ENCODE assay signal across 13 cellular contexts in the genomic region with DNA sequence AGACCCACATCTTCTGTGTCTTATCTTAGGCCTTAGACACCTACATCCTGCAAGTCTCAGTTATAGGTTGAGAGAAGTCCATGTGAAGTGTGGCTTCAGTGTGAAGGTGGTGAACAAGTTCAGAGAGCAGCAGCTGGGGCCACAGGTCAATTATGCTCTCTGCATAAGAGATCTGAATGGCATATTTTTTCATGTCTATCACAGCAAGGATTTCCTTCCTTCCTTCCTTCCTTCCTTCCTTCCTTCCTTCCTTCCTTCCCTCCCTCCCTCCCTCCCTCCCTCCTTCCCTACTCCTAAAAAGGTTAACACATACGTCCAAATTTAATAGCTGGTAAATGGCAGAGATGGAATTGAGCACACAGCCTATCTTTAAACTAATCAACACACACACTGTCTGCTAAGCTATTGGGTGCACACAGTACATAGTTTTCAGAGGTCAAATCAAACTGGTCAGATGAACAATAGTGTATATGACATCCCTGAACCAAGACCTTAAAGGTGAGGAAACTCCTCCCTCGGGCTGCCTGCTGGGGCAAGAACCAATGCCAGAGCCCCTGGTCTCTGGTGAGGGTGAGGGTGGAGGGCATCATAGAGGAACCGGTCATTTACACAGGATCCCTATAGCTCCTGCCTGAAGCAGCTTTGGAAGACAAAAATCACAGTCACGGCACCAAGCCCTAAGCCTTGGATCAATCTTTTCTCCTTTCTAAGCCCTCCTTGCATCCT.
A peak's percentile ranks its signal among the peaks of the same experiment; 100 is the strongest.
DNase-seq lines count a peak whose midpoint lies in the region; ATAC-seq, FAIRE-seq and TF ChIP-seq lines count a peak whose summit lies in the region.
"Had no signal": no experiment of that assay in that cellular context is flagged by ENCODE, and none has a peak within 500 bp of the region (broad histone marks: within the 10 kb centered on the region; RNA-seq: fewer than 3 reads in every experiment).

No MANE protein-coding gene starts in this region.

- no peak for DNase-seq in effector memory CD8-positive, alpha-beta T cell
- DNase-seq in GM12891 (ENCODE audit: insufficient read length, low spot score): no peak
- no peak for DNase-seq in NCI-H2029 (lab: John Stamatoyannopoulos, UW)
- no peak for DNase-seq in dermis blood vessel endothelial cell
- DNase-seq: SIG-M5 had no signal

- no peak overlapping the region for H3K4me3 Mint-ChIP-seq in effector memory CD8-positive, alpha-beta T cell
- H3K4me3 Mint-ChIP-seq: activated naive CD4-positive, alpha-beta T cell treated with anti-CD3 and anti-CD28 coated beads, Interleukin-2, amount 10 ng/mL, durations not matched to agents 7 days and 5 days; CD14-positive monocyte; memory B cell had no signal

- FAIRE-seq in GM12891 (lab: Jason Lieb, UNC): no peak
- FAIRE-seq: endometrium had no signal

- no peak overlapping the region for H3K27ac Mint-ChIP-seq in effector memory CD8-positive, alpha-beta T cell
- H3K27ac Mint-ChIP-seq: memory B cell had no signal

- TF ChIP-seq POLR2A in GM12891 (IDR thresholded peaks at IDR 0.05; ENCODE audit: low read depth, low read length): no peak

- ATAC-seq in GM18870 (IDR thresholded peaks at IDR 0.05; ENCODE audit: unreplicated experiment): peak; percentile 39
- ATAC-seq in GM19463 (IDR thresholded peaks at IDR 0.05; ENCODE audit: unreplicated experiment): peak; percentile 21
- ATAC-seq in HG02973 (IDR thresholded peaks at IDR 0.05; ENCODE audit: unreplicated experiment): peak; percentile 22
- ATAC-seq in effector memory CD8-positive, alpha-beta T cell (replicated peaks): peak; percentile 16
- ATAC-seq: gastroesophageal sphincter had no signal

- no peaks in the 10 kb centered on the region for H3K4me1 Mint-ChIP-seq in effector memory CD8-positive, alpha-beta T cell (ENCODE audit: low read depth in 2 of 2)
- H3K4me1 Mint-ChIP-seq: CD14-positive monocyte, memory B cell had no signal

- H3K27me3 Mint-ChIP-seq in effector memory CD8-positive, alpha-beta T cell: peaks cover 22 to 36% of the 10 kb centered on the region in 2 donors

- no peaks in the 10 kb centered on the region for H3K9me3 Mint-ChIP-seq in effector memory CD8-positive, alpha-beta T cell
- H3K9me3 Mint-ChIP-seq: activated naive CD4-positive, alpha-beta T cell treated with anti-CD3 and anti-CD28 coated beads, Interleukin-2, amount 10 ng/mL, durations not matched to agents 7 days and 5 days had no signal

- H3K36me3 Mint-ChIP-seq in effector memory CD8-positive, alpha-beta T cell (ENCODE audit: insufficient read depth): no peaks in the 10 kb centered on the region
- H3K36me3 Mint-ChIP-seq: activated naive CD4-positive, alpha-beta T cell treated with anti-CD3 and anti-CD28 coated beads, Interleukin-2, amount 10 ng/mL, durations not matched to agents 7 days and 5 days; CD14-positive monocyte; memory B cell had no signal

TF ChIP-seq in GM12891, 5 proteins besides CTCF, POLR2A, EP300 and RAD21:
- TF ChIP-seq PAX5 (IDR thresholded peaks at IDR 0.05; ENCODE audit: insufficient read depth, low read length, severe bottlenecking) (no peak), SPI1 (IDR thresholded peaks at IDR 0.05; ENCODE audit: low read depth, low read length) (no peak), TAF1 (IDR thresholded peaks at IDR 0.05; ENCODE audit: low read depth, low read length) (no peak), POLR2AphosphoS5 (IDR thresholded peaks at IDR 0.05; ENCODE audit: low read depth, low read length) (no peak), POU2F2 (IDR thresholded peaks at IDR 0.05; ENCODE audit: low read depth, low read length) (no peak)
